In genomic region chr10:14329609-14330246, GRCh38 we compare ENCODE assay signal across 1 cellular context.
TF ChIP-seq lines count a peak whose summit lies in the region.

No MANE protein-coding gene starts in this region.

TF ChIP-seq in H1, 55 proteins besides CTCF, POLR2A, EP300 and RAD21 (continued from another document):
- TF ChIP-seq SIRT6 (IDR thresholded peaks at IDR 0.05; ENCODE audit: low read length) = no peak
- TF ChIP-seq CEBPB (IDR thresholded peaks at IDR 0.05; ENCODE audit: low read depth, low read length) = no peak
- no peak for TF ChIP-seq YY1 (IDR thresholded peaks at IDR 0.05; ENCODE audit: low read depth, low read length)
- TF ChIP-seq TAF7 (optimal IDR thresholded peaks at IDR 0.05; ENCODE audit: borderline replicate concordance, low read depth, low read length) = no peak
- no peak for TF ChIP-seq MAFK (IDR thresholded peaks at IDR 0.05; ENCODE audit: low read depth, low read length)
- no peak for TF ChIP-seq GABPA (IDR thresholded peaks at IDR 0.05; ENCODE audit: borderline replicate concordance, insufficient read depth, low read length)
- TF ChIP-seq NANOG (IDR thresholded peaks at IDR 0.05; ENCODE audit: insufficient read depth, low read depth, low read length, poor library complexity, severe bottlenecking) = no peak
- TF ChIP-seq KDM5A (IDR thresholded peaks at IDR 0.05; ENCODE audit: low read length) = no peak
- TF ChIP-seq EZH2 (IDR thresholded peaks at IDR 0.05; ENCODE audit: low read depth, low read length, severe bottlenecking) = no peak
- no peak for TF ChIP-seq HDAC2 (IDR thresholded peaks at IDR 0.05; ENCODE audit: borderline replicate concordance in 1 of 2, low read depth in 2 of 2, low read length in 2 of 2)
